In the genomic region with DNA sequence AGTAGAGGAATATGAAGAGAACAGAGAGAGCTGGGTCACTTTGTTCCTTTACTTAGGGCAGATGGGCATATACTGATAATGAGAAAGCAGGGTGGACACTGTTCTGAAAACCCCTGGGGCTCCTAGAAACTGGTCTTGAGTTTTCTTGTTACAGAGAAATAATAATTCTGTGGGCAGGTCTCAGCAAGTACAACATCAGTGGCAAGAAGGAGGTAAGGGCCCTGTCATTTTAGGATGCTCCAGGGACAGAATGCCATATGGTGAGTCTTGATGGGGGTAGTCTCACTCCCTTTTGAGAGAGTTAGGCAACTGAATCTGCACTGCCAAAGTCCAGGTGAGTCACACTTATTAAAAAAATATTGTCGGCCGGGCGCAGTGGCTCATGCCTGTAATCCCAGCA, we compare ENCODE assay signal across 30 cellular contexts.
"Had no signal": no experiment of that assay in that cellular context is flagged by ENCODE, and none has a peak within 500 bp of the region (broad histone marks: within the 10 kb centered on the region; RNA-seq: fewer than 3 reads in every experiment).

No MANE protein-coding gene starts in this region.

- H3K27ac Mint-ChIP-seq: activated naive CD4-positive, alpha-beta T cell treated with anti-CD3 and anti-CD28 coated beads, Interleukin-2, amount 50 U/mL, for 72 hours; activated T-cell treated with anti-CD3 and anti-CD28 coated beads, Interleukin-2, amount 50 U/mL, for 72 hours; naive B cell; stimulated activated memory B cell treated with anti-CD40 and anti-IgM and Interleukin-4, amounts not matched to agents 10 μg/mL and 1 μg/mL and 100 μg/mL, for 72 hours; stimulated activated naive CD8-positive, alpha-beta T cell treated with anti-CD3 and anti-CD28 coated beads, Interleukin-15, amount 100 ng/mL, for 72 hours; T-helper 2 cell treated with Interferon-gamma antibody and Interleukin-4, amounts not matched to agents 5 μg/mL and 100 μg/mL, for 36 hours had no signal

- H3K27me3 ChIP-seq: colonic mucosa, heart right ventricle, left lung, pancreas, sigmoid colon, upper lobe of left lung, vagina had no signal

- DNase-seq: activated CD4-positive, alpha-beta T cell treated with anti-CD3 and anti-CD28 coated beads for 4 hours; activated CD4-positive, alpha-beta T cell treated with anti-CD3 and anti-CD28 coated beads, Interleukin-2, amount 50 U/mL, for 4 hours; activated naive CD4-positive, alpha-beta T cell; activated T-cell treated with anti-CD3 and anti-CD28 coated beads for 4 hours; activated T-cell treated with anti-CD3 and anti-CD28 coated beads, Interleukin-2, amount 50 U/mL, for 72 hours; cerebellar nuclear complex; colonic mucosa; effector CD8-positive, alpha-beta T cell; erythroblast; heart right ventricle; kidney glomerular epithelial cell; left lung; naive B cell; nucleus accumbens; pancreas; psoas muscle; sigmoid colon; small intestine; stimulated activated CD4-positive, alpha-beta T cell treated with anti-CD3 and anti-CD28 coated beads, Interleukin-1b, Interleukin-23, amount 100 ng/mL, for 48 hours; stimulated activated CD4-positive, alpha-beta T cell treated with anti-CD3 and anti-CD28 coated beads, Interleukin-4, amount 100 ng/mL, for 4 hours; stimulated activated CD8-positive, alpha-beta memory T cell treated with anti-CD3 and anti-CD28 coated beads, Interleukin-4, amount 100 ng/mL, for 48 hours; stimulated activated naive CD8-positive, alpha-beta T cell treated with anti-CD3 and anti-CD28 coated beads, Interleukin-15, amount 100 ng/mL, for 72 hours; substantia nigra; T-helper 1 cell had no signal

- H3K27me3 Mint-ChIP-seq: naive B cell; stimulated activated memory B cell treated with anti-CD40 and anti-IgM and Interleukin-4, amounts not matched to agents 10 μg/mL and 1 μg/mL and 100 μg/mL, for 72 hours; stimulated activated naive CD8-positive, alpha-beta T cell treated with anti-CD3 and anti-CD28 coated beads, Interleukin-15, amount 100 ng/mL, for 72 hours had no signal

- H3K4me1 Mint-ChIP-seq: naive B cell; stimulated activated memory B cell treated with anti-CD40 and anti-IgM and Interleukin-4, amounts not matched to agents 10 μg/mL and 1 μg/mL and 100 μg/mL, for 72 hours; stimulated activated naive CD8-positive, alpha-beta T cell treated with anti-CD3 and anti-CD28 coated beads, Interleukin-15, amount 100 ng/mL, for 72 hours had no signal

- H3K9me3 Mint-ChIP-seq: stimulated activated memory B cell treated with anti-CD40 and anti-IgM and Interleukin-4, amounts not matched to agents 10 μg/mL and 1 μg/mL and 100 μg/mL, for 72 hours had no signal

- H3K27ac ChIP-seq: colonic mucosa, heart right ventricle, left lung, pancreas, psoas muscle, sigmoid colon, upper lobe of left lung, vagina had no signal

- H3K4me3 Mint-ChIP-seq: activated T-cell treated with anti-CD3 and anti-CD28 coated beads, Interleukin-2, amount 50 U/mL, for 72 hours; naive B cell; stimulated activated memory B cell treated with anti-CD40 and anti-IgM and Interleukin-4, amounts not matched to agents 10 μg/mL and 1 μg/mL and 100 μg/mL, for 72 hours; stimulated activated naive CD8-positive, alpha-beta T cell treated with anti-CD3 and anti-CD28 coated beads, Interleukin-15, amount 100 ng/mL, for 72 hours; T-helper 2 cell treated with Interferon-gamma antibody and Interleukin-4, amounts not matched to agents 5 μg/mL and 100 μg/mL, for 36 hours had no signal

- ATAC-seq: activated naive CD4-positive, alpha-beta T cell treated with anti-CD3 and anti-CD28 coated beads, Interleukin-2, amount 50 U/mL, for 72 hours; activated T-cell treated with anti-CD3 and anti-CD28 coated beads, Interleukin-2, amount 50 U/mL, for 72 hours; heart right ventricle; left lung; pancreas; stimulated activated memory B cell treated with anti-CD40 and anti-IgM and Interleukin-4, amounts not matched to agents 10 μg/mL and 1 μg/mL and 100 μg/mL, for 72 hours; stimulated activated naive CD8-positive, alpha-beta T cell treated with anti-CD3 and anti-CD28 coated beads, Interleukin-15, amount 100 ng/mL, for 72 hours had no signal

- H3K9me3 ChIP-seq: colonic mucosa, pancreas, psoas muscle, sigmoid colon, upper lobe of left lung, vagina had no signal

- H3K36me3 Mint-ChIP-seq: activated naive CD4-positive, alpha-beta T cell treated with anti-CD3 and anti-CD28 coated beads, Interleukin-2, amount 50 U/mL, for 72 hours; naive B cell; stimulated activated memory B cell treated with anti-CD40 and anti-IgM and Interleukin-4, amounts not matched to agents 10 μg/mL and 1 μg/mL and 100 μg/mL, for 72 hours had no signal

- H3K4me1 ChIP-seq: colonic mucosa, heart right ventricle, left lung, pancreas, sigmoid colon, upper lobe of left lung, vagina had no signal

- H3K36me3 ChIP-seq: colonic mucosa, heart right ventricle, left lung, pancreas, sigmoid colon, upper lobe of left lung, vagina had no signal

- H3K4me3 ChIP-seq: colonic mucosa, heart right ventricle, left lung, lung, pancreas, psoas muscle, sigmoid colon, upper lobe of left lung, vagina had no signal
